Comparison of ENCODE assay signal across 27 cellular contexts in genomic region chr14:104323551-104324175, GRCh38.
"Had no signal": no experiment of that assay in that cellular context is flagged by ENCODE, and none has a peak within 500 bp of the region (broad histone marks: within the 10 kb centered on the region; RNA-seq: fewer than 3 reads in every experiment).

No MANE protein-coding gene starts in this region.

- DNase-seq: activated CD4-positive, alpha-beta memory T cell treated with anti-CD3 and anti-CD28 coated beads for 36 hours; activated CD4-positive, alpha-beta T cell treated with anti-CD3 and anti-CD28 coated beads, Interleukin-2, amount 10 ng/mL, durations not matched to agents 24 days and 14 days; activated CD4-positive, CD25-positive, alpha-beta regulatory T cell treated with anti-CD3 and anti-CD28 coated beads, Interleukin-2, amount 50 U/mL, for 72 hours; activated gamma-delta T cell treated with Interleukin-2 at 50 U/mL for 16 hours; activated T-cell treated with anti-CD3 and anti-CD28 coated beads for 4 hours; amniotic stem cell; brain microvascular endothelial cell; esophagus squamous epithelium; heart right ventricle; kidney glomerular epithelial cell; lower lobe of right lung; mesenchymal stem cell; stimulated activated CD4-positive, alpha-beta T cell treated with anti-CD3 and anti-CD28 coated beads, Interleukin-1b, Interleukin-23, amount 100 ng/mL, for 48 hours; stimulated activated CD4-positive, alpha-beta T cell treated with anti-CD3 and anti-CD28 coated beads, Interleukin-4, amount 100 ng/mL, for 4 hours; stimulated activated CD8-positive, alpha-beta memory T cell treated with anti-CD3 and anti-CD28 coated beads, Interleukin-4, amount 100 ng/mL, for 48 hours; T-helper 17 cell; T1000 had no signal

- H3K27me3 Mint-ChIP-seq: activated CD4-positive, alpha-beta T cell treated with anti-CD3 and anti-CD28 coated beads, Interleukin-2, amount 10 ng/mL, durations not matched to agents 24 days and 14 days; stimulated activated memory B cell treated with anti-CD40 and anti-IgM and Interleukin-4, amounts not matched to agents 10 μg/mL and 1 μg/mL and 100 μg/mL, for 72 hours had no signal

- H3K36me3 ChIP-seq: brain microvascular endothelial cell, esophagus squamous epithelium, heart right ventricle, left lung, lower lobe of right lung, right lobe of liver, tibial artery had no signal

- H3K27ac Mint-ChIP-seq: activated CD4-positive, alpha-beta memory T cell treated with anti-CD3 and anti-CD28 coated beads for 36 hours; activated CD4-positive, alpha-beta T cell treated with anti-CD3 and anti-CD28 coated beads, Interleukin-2, amount 10 ng/mL, durations not matched to agents 24 days and 14 days; activated T-helper 1 cell treated with anti-CD3 and anti-CD28 coated beads, Interleukin-12 subunit alpha, Interleukin-12 subunit beta, Interleukin-2, Interleukin-4 antibody, amounts not matched to agents 30 ng/mL and 10 ng/mL and 1 ng/mL, durations not matched to agents 14 hours and 24 hours and 36 hours; dendritic cell treated with granulocyte-macrophage colony-stimulating factor and Interleukin-4, amounts not matched to agents 40 ng/mL and 50 ng/mL, for 4 days; natural killer cell treated with Interleukin-12 subunit alpha and Interleukin-12 subunit beta and Interleukin-15 and Interleukin-18, amount 100 ng/mL, for 72 hours; progenitor cell of endocrine pancreas; stimulated activated memory B cell treated with anti-CD40 and anti-IgM and Interleukin-4, amounts not matched to agents 10 μg/mL and 1 μg/mL and 100 μg/mL, for 72 hours; stimulated activated naive CD8-positive, alpha-beta T cell treated with anti-CD3 and anti-CD28 coated beads, Interleukin-15, amount 100 ng/mL, for 72 hours; T-helper 17 cell had no signal

- H3K4me3 ChIP-seq: esophagus squamous epithelium, heart right ventricle, left lung, lower lobe of right lung, mucosa of descending colon, right lobe of liver, tibial artery had no signal

- H3K9me3 ChIP-seq: esophagus squamous epithelium, heart right ventricle, lower lobe of right lung, mucosa of descending colon, right lobe of liver, tibial artery had no signal

- H3K4me1 ChIP-seq: esophagus squamous epithelium, left lung, lower lobe of right lung, right lobe of liver, tibial artery had no signal

- H3K36me3 Mint-ChIP-seq: activated CD4-positive, alpha-beta memory T cell treated with anti-CD3 and anti-CD28 coated beads for 36 hours; natural killer cell treated with Interleukin-12 subunit alpha and Interleukin-12 subunit beta and Interleukin-15 and Interleukin-18, amount 100 ng/mL, for 72 hours; stimulated activated memory B cell treated with anti-CD40 and anti-IgM and Interleukin-4, amounts not matched to agents 10 μg/mL and 1 μg/mL and 100 μg/mL, for 72 hours had no signal

- H3K27ac ChIP-seq: brain microvascular endothelial cell, esophagus squamous epithelium, heart right ventricle, left lung, lower lobe of right lung, right lobe of liver, tibial artery had no signal

- H3K4me1 Mint-ChIP-seq: activated CD4-positive, alpha-beta T cell treated with anti-CD3 and anti-CD28 coated beads, Interleukin-2, amount 10 ng/mL, durations not matched to agents 24 days and 14 days; stimulated activated memory B cell treated with anti-CD40 and anti-IgM and Interleukin-4, amounts not matched to agents 10 μg/mL and 1 μg/mL and 100 μg/mL, for 72 hours; stimulated activated naive CD8-positive, alpha-beta T cell treated with anti-CD3 and anti-CD28 coated beads, Interleukin-15, amount 100 ng/mL, for 72 hours; T-helper 17 cell had no signal

- H3K27me3 ChIP-seq: brain microvascular endothelial cell, right lobe of liver had no signal

- H3K4me3 Mint-ChIP-seq: activated CD4-positive, alpha-beta memory T cell treated with anti-CD3 and anti-CD28 coated beads for 36 hours; activated CD4-positive, alpha-beta T cell treated with anti-CD3 and anti-CD28 coated beads, Interleukin-2, amount 10 ng/mL, durations not matched to agents 24 days and 14 days; activated T-helper 1 cell treated with anti-CD3 and anti-CD28 coated beads, Interleukin-12 subunit alpha, Interleukin-12 subunit beta, Interleukin-2, Interleukin-4 antibody, amounts not matched to agents 30 ng/mL and 10 ng/mL and 1 ng/mL, durations not matched to agents 14 hours and 24 hours and 36 hours; dendritic cell treated with granulocyte-macrophage colony-stimulating factor and Interleukin-4, amounts not matched to agents 40 ng/mL and 50 ng/mL, for 4 days; natural killer cell treated with Interleukin-12 subunit alpha and Interleukin-12 subunit beta and Interleukin-15 and Interleukin-18, amount 100 ng/mL, for 72 hours; stimulated activated memory B cell treated with anti-CD40 and anti-IgM and Interleukin-4, amounts not matched to agents 10 μg/mL and 1 μg/mL and 100 μg/mL, for 72 hours; stimulated activated naive CD8-positive, alpha-beta T cell treated with anti-CD3 and anti-CD28 coated beads, Interleukin-15, amount 100 ng/mL, for 72 hours; T-helper 17 cell had no signal

- H3K9me3 Mint-ChIP-seq: activated CD4-positive, alpha-beta memory T cell treated with anti-CD3 and anti-CD28 coated beads for 36 hours; activated CD4-positive, alpha-beta T cell treated with anti-CD3 and anti-CD28 coated beads, Interleukin-2, amount 10 ng/mL, durations not matched to agents 24 days and 14 days; activated T-helper 1 cell treated with anti-CD3 and anti-CD28 coated beads, Interleukin-12 subunit alpha, Interleukin-12 subunit beta, Interleukin-2, Interleukin-4 antibody, amounts not matched to agents 30 ng/mL and 10 ng/mL and 1 ng/mL, durations not matched to agents 14 hours and 24 hours and 36 hours; dendritic cell treated with granulocyte-macrophage colony-stimulating factor and Interleukin-4, amounts not matched to agents 40 ng/mL and 50 ng/mL, for 4 days; natural killer cell treated with Interleukin-12 subunit alpha and Interleukin-12 subunit beta and Interleukin-15 and Interleukin-18, amount 100 ng/mL, for 72 hours; stimulated activated memory B cell treated with anti-CD40 and anti-IgM and Interleukin-4, amounts not matched to agents 10 μg/mL and 1 μg/mL and 100 μg/mL, for 72 hours had no signal

- ATAC-seq: heart right ventricle; left lung; lower lobe of right lung; natural killer cell treated with Interleukin-12 subunit alpha and Interleukin-12 subunit beta and Interleukin-15 and Interleukin-18, amount 100 ng/mL, for 72 hours; right lobe of liver; stimulated activated memory B cell treated with anti-CD40 and anti-IgM and Interleukin-4, amounts not matched to agents 10 μg/mL and 1 μg/mL and 100 μg/mL, for 72 hours; stimulated activated naive CD8-positive, alpha-beta T cell treated with anti-CD3 and anti-CD28 coated beads, Interleukin-15, amount 100 ng/mL, for 72 hours; T-helper 17 cell had no signal
